10 cellular contexts compared by ENCODE assay signal in genomic region chr9:3848445-3849114, GRCh38.
A peak's percentile ranks its signal among the peaks of the same experiment; 100 is the strongest.
DNase-seq lines count a peak whose midpoint lies in the region; ATAC-seq and TF ChIP-seq lines count a peak whose summit lies in the region.
"Had no signal": no experiment of that assay in that cellular context is flagged by ENCODE, and none has a peak within 500 bp of the region (broad histone marks: within the 10 kb centered on the region; RNA-seq: fewer than 3 reads in every experiment).

No MANE protein-coding gene starts in this region.

- H3K9me2 ChIP-seq in neural cell (ENCODE audit: insufficient read depth, low read length) = no peaks in the 10 kb centered on the region

- H3K27me3 ChIP-seq in endodermal cell (ENCODE audit: control insufficient read depth, insufficient read depth, low read length, poor library complexity, severe bottlenecking) = no peaks in the 10 kb centered on the region
- H3K27me3 ChIP-seq in neural cell (ENCODE audit: insufficient read depth, low read depth, low read length) = no peaks in the 10 kb centered on the region

- peaks cover 4% of the 10 kb centered on the region for H3K4me1 ChIP-seq in endodermal cell (ENCODE audit: control insufficient read depth, insufficient read depth, low read length)

- peaks cover 8% of the 10 kb centered on the region for H3K4me1 Mint-ChIP-seq in endodermal cell

- no peaks in the 10 kb centered on the region for H4K20me1 ChIP-seq in neural cell (ENCODE audit: insufficient read depth)

- no peaks in the 10 kb centered on the region for H3F3A ChIP-seq in neural cell (ENCODE audit: insufficient read depth, low read length, poor library complexity, severe bottlenecking)

- no peak for TF ChIP-seq RAD21 in neural cell (conservative IDR thresholded peaks at IDR 0.05)

- ATAC-seq in GM21447 (IDR thresholded peaks at IDR 0.05; ENCODE audit: unreplicated experiment) (no peak), GM18907 (IDR thresholded peaks at IDR 0.05; ENCODE audit: unreplicated experiment) (no peak)

- no peak overlapping the region for H3K9ac ChIP-seq in endodermal cell (ENCODE audit: extremely low read depth, low read length, poor library complexity, severe bottlenecking)
- no peak overlapping the region for H3K9ac ChIP-seq in neural cell (ENCODE audit: low read length)

- no peaks in the 10 kb centered on the region for H3K36me3 ChIP-seq in endodermal cell (ENCODE audit: control insufficient read depth, insufficient read depth, low read length)
- no peaks in the 10 kb centered on the region for H3K36me3 ChIP-seq in neural cell (ENCODE audit: insufficient read depth, low read length)

- H3K27ac ChIP-seq in endodermal cell (ENCODE audit: low read depth, low read length) (peak overlapping the region; percentile 74), neural cell (ENCODE audit: low read length) (no peak overlapping the region)
- H3K27ac ChIP-seq: thoracic aorta had no signal

- no peak overlapping the region for H3K4me2 ChIP-seq in neural cell (ENCODE audit: low read length)

- H3K36me3 Mint-ChIP-seq in endodermal cell (ENCODE audit: low read depth) = no peaks in the 10 kb centered on the region
- H3K36me3 Mint-ChIP-seq: mesothelial cell of epicardium had no signal

- TF ChIP-seq CTCF in GM10266 (IDR thresholded peaks at IDR 0.05; ENCODE audit: control insufficient read depth, insufficient read depth, low read depth, missing control alignments) = peak; percentile 14
- TF ChIP-seq CTCF in endodermal cell (conservative IDR thresholded peaks at IDR 0.05) = peak; percentile 81
- peak; percentile 19 for TF ChIP-seq CTCF in neural cell (IDR thresholded peaks at IDR 0.05; ENCODE audit: poor library complexity, severe bottlenecking)

- 44 to 72% methylated on average over 5 to 7 of the region's 9 CpGs for WGBS in endodermal cell (ENCODE audit: insufficient coverage in 1 of 2, insufficient read length in 1 of 2), 2 experiments

- no peaks in the 10 kb centered on the region for H3K27me3 Mint-ChIP-seq in endodermal cell (ENCODE audit: insufficient read depth)

- H3K4me3 Mint-ChIP-seq in endodermal cell = no peak overlapping the region
- H3K4me3 Mint-ChIP-seq: mesothelial cell of epicardium had no signal

- H3K9me3 Mint-ChIP-seq in endodermal cell = no peaks in the 10 kb centered on the region
- H3K9me3 Mint-ChIP-seq: mesothelial cell of epicardium had no signal

- H3K4me3 ChIP-seq in endodermal cell (ENCODE audit: low read length) (no peak overlapping the region), neural cell (ENCODE audit: low read length) (no peak overlapping the region)
- H3K4me3 ChIP-seq: thoracic aorta had no signal

- no peak overlapping the region for H3K27ac Mint-ChIP-seq in endodermal cell
- H3K27ac Mint-ChIP-seq: mesothelial cell of epicardium had no signal

- H3K9me3 ChIP-seq in endodermal cell (ENCODE audit: control insufficient read depth, low read length) (no peaks in the 10 kb centered on the region), neural cell (ENCODE audit: low read length) (no peaks in the 10 kb centered on the region)
- H3K9me3 ChIP-seq: thoracic aorta had no signal

- TF ChIP-seq EP300 in neural cell (conservative IDR thresholded peaks at IDR 0.05; ENCODE audit: poor library complexity, severe bottlenecking) = no peak

- H2AFZ ChIP-seq in neural cell (ENCODE audit: low read depth, low read length) = no peak overlapping the region

- DNase-seq in GM10266 (ENCODE audit: extremely low spot score) (no peak), NCI-H526 treated with DMSO at 0.1 percent for 48 hours (lab: John Stamatoyannopoulos, UW) (peak; percentile 5), endodermal cell (peak; percentile 93), HPDE6-E6E7 (ENCODE audit: extremely low spot score) (no peak), SHP77 treated with DMSO at 0.1 percent for 48 hours (lab: John Stamatoyannopoulos, UW) (no peak)

- H3K79me2 ChIP-seq in neural cell (replicated peaks; ENCODE audit: insufficient read depth, low read length) = no peaks in the 10 kb centered on the region

TF ChIP-seq in neural cell, 6 proteins besides CTCF, POLR2A, EP300 and RAD21:
- TF ChIP-seq TAF1 (IDR thresholded peaks at IDR 0.05; ENCODE audit: low read depth) (no peak), SMC3 (conservative IDR thresholded peaks at IDR 0.05; ENCODE audit: poor library complexity) (no peak)
TF ChIP-seq in neural cell: peak in this region for 0.

Comparison
In these comparisons a context has a peak if more than half of its experiments do, and no peak if none do; other contexts are left out.
1. DNase-seq: peak in NCI-H526 treated with DMSO at 0.1 percent for 48 hours (single experiment) and endodermal cell (single experiment); none in GM10266 (single experiment), HPDE6-E6E7 (single experiment) and SHP77 treated with DMSO at 0.1 percent for 48 hours (single experiment).
2. CTCF ChIP-seq: peak in every context shown above with its lines; median percentile 81 in endodermal cell; 19 in neural cell; 14 in GM10266.